ENCODE assay signal across 7 cellular contexts in the genomic region with DNA sequence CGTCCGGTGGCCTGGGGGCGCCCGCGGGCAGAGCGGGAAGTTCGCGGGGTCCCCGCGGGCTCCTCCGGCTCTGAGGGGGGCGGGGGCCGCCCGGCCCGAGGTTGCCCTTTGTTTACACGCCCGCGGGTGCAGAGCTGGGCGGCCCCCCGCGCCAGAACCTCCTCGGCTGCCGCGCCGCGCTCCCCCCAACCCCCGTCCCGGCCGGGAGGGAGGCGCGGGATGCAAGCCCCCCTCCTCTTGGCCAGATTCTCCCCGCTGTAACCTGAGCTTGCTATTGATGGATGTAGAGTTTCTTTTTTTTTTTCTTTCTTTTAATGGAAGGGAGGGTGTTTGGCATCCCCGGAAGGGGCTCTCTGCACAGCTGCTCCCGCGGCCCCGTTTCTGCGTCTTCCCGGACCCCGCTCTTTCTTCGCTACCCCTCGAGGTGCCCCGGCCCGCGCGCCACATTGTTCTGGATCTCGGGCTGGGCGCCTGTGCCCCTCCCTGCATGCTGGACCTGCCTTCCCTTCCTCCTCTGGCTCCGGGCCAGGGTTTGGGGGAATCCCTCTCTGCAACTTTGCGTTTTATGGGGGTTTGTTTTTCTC. TPM values are rescaled to one million over a fixed set of nuclear protein-coding genes. Genes with fewer than 3 reads are reported as not detected.
DNase-seq lines count a peak whose midpoint lies in the region; ATAC-seq and TF ChIP-seq lines count a peak whose summit lies in the region.

No MANE protein-coding gene starts in this region.

- peak overlapping the region; percentile 92 to 97 for H3K4me3 Mint-ChIP-seq in stimulated activated naive CD8-positive, alpha-beta T cell treated with anti-CD3 and anti-CD28 coated beads, Interleukin-15, amount 100 ng/mL, for 72 hours

- peak; percentile 13 for ATAC-seq in HG03442 (IDR thresholded peaks at IDR 0.05; ENCODE audit: unreplicated experiment)
- ATAC-seq in stimulated activated naive CD8-positive, alpha-beta T cell treated with anti-CD3 and anti-CD28 coated beads, Interleukin-15, amount 100 ng/mL, for 72 hours = peak; percentile 42

- TF ChIP-seq CTCF in GM12864 (IDR thresholded peaks at IDR 0.05; ENCODE audit: low read depth, low read length, missing control alignments) (no peak), hepatocyte (IDR thresholded peaks at IDR 0.05; ENCODE audit: poor library complexity) (no peak)

- peak overlapping the region; percentile 95 for H3K4me2 ChIP-seq in hepatocyte

- peak overlapping the region; percentile 54 for H3K4me3 ChIP-seq in GM12864 (ENCODE audit: low read depth, low read length)
- H3K4me3 ChIP-seq in hepatocyte = peak overlapping the region; percentile 91

- peak overlapping the region; percentile 81 for H2AFZ ChIP-seq in hepatocyte

- H3K9me2 ChIP-seq in hepatocyte (replicated peaks; ENCODE audit: insufficient read depth) = no peaks in the 10 kb centered on the region

- H3K27ac ChIP-seq in hepatocyte = peak overlapping the region; percentile 73

- peaks cover 35% of the 10 kb centered on the region for H3K4me1 ChIP-seq in hepatocyte (ENCODE audit: insufficient read depth)

- H3K4me1 Mint-ChIP-seq in stimulated activated naive CD8-positive, alpha-beta T cell treated with anti-CD3 and anti-CD28 coated beads, Interleukin-15, amount 100 ng/mL, for 72 hours = peaks cover 49% of the 10 kb centered on the region

- peaks cover 84% of the 10 kb centered on the region for H3K27me3 Mint-ChIP-seq in stimulated activated naive CD8-positive, alpha-beta T cell treated with anti-CD3 and anti-CD28 coated beads, Interleukin-15, amount 100 ng/mL, for 72 hours

- no peaks in the 10 kb centered on the region for H3K36me3 ChIP-seq in hepatocyte (replicated peaks; ENCODE audit: insufficient read depth, low read depth)

- peaks cover 16% of the 10 kb centered on the region for H4K20me1 ChIP-seq in hepatocyte (ENCODE audit: insufficient read depth, poor library complexity, severe bottlenecking)

- 0% methylated on average over 20 of the region's 49 CpGs for WGBS in hepatocyte (ENCODE audit: low lambda C conversion rate, missing lambda C conversion rate)

- no peaks in the 10 kb centered on the region for H3K27me3 ChIP-seq in hepatocyte

- DNase-seq in GM12864 (ENCODE audit: low read depth) (no peak), UCSD-AML1 (lab: John Stamatoyannopoulos, UW; ENCODE audit: unreplicated experiment) (peak; percentile 36), hepatocyte (ENCODE audit: low spot score) (peak; percentile 71), hypothalamus (lab: John Stamatoyannopoulos, UW) (no peak), NOMO-1 treated with DMSO at 0.1 percent for 48 hours (lab: John Stamatoyannopoulos, UW; ENCODE audit: unreplicated experiment) (no peak)
- DNase-seq in stimulated activated naive CD8-positive, alpha-beta T cell treated with anti-CD3 and anti-CD28 coated beads, Interleukin-15, amount 100 ng/mL, for 72 hours = no peak

- H3K27ac Mint-ChIP-seq in stimulated activated naive CD8-positive, alpha-beta T cell treated with anti-CD3 and anti-CD28 coated beads, Interleukin-15, amount 100 ng/mL, for 72 hours = peak overlapping the region in 1 of 2 donors; percentile 6

- H3K9me3 Mint-ChIP-seq in stimulated activated naive CD8-positive, alpha-beta T cell treated with anti-CD3 and anti-CD28 coated beads, Interleukin-15, amount 100 ng/mL, for 72 hours = no peaks in the 10 kb centered on the region

- peaks cover 25% of the 10 kb centered on the region for H3K79me2 ChIP-seq in hepatocyte

- H3K9me3 ChIP-seq in hepatocyte (ENCODE audit: low read depth) = no peaks in the 10 kb centered on the region

RNA-seq across cellular contexts. Expression of a gene that starts 0.6 kb away (rescaled TPM):
- total RNA-seq in hepatocyte = 11.8 and 16.3 TPM in 2 replicates
- polyA plus RNA-seq in hepatocyte = 8.6 and 11.6 TPM in 2 replicates

RNA-seq across cellular contexts. Expression of a gene that starts 18.3 kb away (rescaled TPM):
- 4.3 and 8.6 TPM in 2 replicates for total RNA-seq in hepatocyte
- polyA plus RNA-seq in hepatocyte = 6.5 and 8.3 TPM in 2 replicates

RNA-seq across cellular contexts. Expression of a gene that starts 47.9 kb away (rescaled TPM):
- 21.3 and 22.2 TPM in 2 replicates for total RNA-seq in hepatocyte
- polyA plus RNA-seq in hepatocyte = 22.7 and 30.2 TPM in 2 replicates

Comparison
In these comparisons a context has a peak if more than half of its experiments do, and no peak if none do; other contexts are left out.
1. DNase-seq: peak in UCSD-AML1 (single experiment) and hepatocyte (single experiment); none in GM12864 (single experiment), stimulated activated naive CD8-positive, alpha-beta T cell treated with anti-CD3 and anti-CD28 coated beads, Interleukin-15, amount 100 ng/mL, for 72 hours (0 of 2), hypothalamus (0 of 51) and NOMO-1 treated with DMSO at 0.1 percent for 48 hours (single experiment).